18 cellular contexts compared by ENCODE assay signal in genomic region chr7:48636391-48637015, GRCh38.
DNase-seq lines count a peak whose midpoint lies in the region; ATAC-seq and TF ChIP-seq lines count a peak whose summit lies in the region.
"Had no signal": no experiment of that assay in that cellular context is flagged by ENCODE, and none has a peak within 500 bp of the region (broad histone marks: within the 10 kb centered on the region; RNA-seq: fewer than 3 reads in every experiment).

No MANE protein-coding gene starts in this region.

- peaks cover 17% of the 10 kb centered on the region for H3K4me1 ChIP-seq in foreskin keratinocyte
- H3K4me1 ChIP-seq: body of pancreas had no signal

- no peak overlapping the region for H3K27ac ChIP-seq in foreskin keratinocyte
- H3K27ac ChIP-seq: body of pancreas, SK-N-MC had no signal

- H3K4me1 Mint-ChIP-seq in nephron progenitor cell = peaks cover 35% of the 10 kb centered on the region

- DNase-seq in HPDE6-E6E7 (ENCODE audit: extremely low spot score) (peak; percentile 46), SHP77 (lab: John Stamatoyannopoulos, UW) (peak; percentile 45 to 65), foreskin keratinocyte (peak; percentile 46 to 75), nephron progenitor cell (no peak), OCI-M1 (lab: John Stamatoyannopoulos, UW) (no peak), kidney glomerular epithelial cell (lab: John Stamatoyannopoulos, UW) (no peak), NCI-H526 treated with DMSO at 0.1 percent for 48 hours (lab: John Stamatoyannopoulos, UW) (no peak)
- DNase-seq: activated CD4-positive, alpha-beta T cell treated with anti-CD3 and anti-CD28 coated beads, Interleukin-2, amount 50 U/mL, for 1 hour; activated naive CD4-positive, alpha-beta T cell treated with anti-CD3 and anti-CD28 coated beads, Interleukin-2, amount 10 ng/mL, durations not matched to agents 7 days and 5 days; activated T-cell treated with anti-CD3 and anti-CD28 coated beads, Interleukin-2, amount 50 U/mL, for 1 hour; AML-193; body of pancreas; cortex of kidney; kidney; stimulated activated CD4-positive, alpha-beta T cell treated with anti-CD3 and anti-CD28 coated beads, Interleukin-2, amount 100 ng/mL, for 48 hours; substantia nigra had no signal

- peaks cover 4% of the 10 kb centered on the region for H3K27me3 Mint-ChIP-seq in nephron progenitor cell (ENCODE audit: low read depth, poor library complexity)
- H3K27me3 Mint-ChIP-seq: activated naive CD4-positive, alpha-beta T cell treated with anti-CD3 and anti-CD28 coated beads, Interleukin-2, amount 10 ng/mL, durations not matched to agents 7 days and 5 days had no signal

- H3K36me3 Mint-ChIP-seq in nephron progenitor cell (ENCODE audit: low read depth) = no peaks in the 10 kb centered on the region

- peak overlapping the region; percentile 85 for H3K27ac Mint-ChIP-seq in nephron progenitor cell
- H3K27ac Mint-ChIP-seq: activated naive CD4-positive, alpha-beta T cell treated with anti-CD3 and anti-CD28 coated beads, Interleukin-2, amount 10 ng/mL, durations not matched to agents 7 days and 5 days had no signal

- peak; percentile 92 for ATAC-seq in foreskin keratinocyte
- ATAC-seq: body of pancreas, sciatic nerve had no signal

- peaks cover 3% of the 10 kb centered on the region for H3K27me3 ChIP-seq in foreskin keratinocyte
- H3K27me3 ChIP-seq: body of pancreas had no signal

- TF ChIP-seq CTCF in foreskin keratinocyte (conservative IDR thresholded peaks at IDR 0.05) (no peak), nephron progenitor cell (IDR thresholded peaks at IDR 0.05) (no peak)

- H3K9me3 Mint-ChIP-seq in nephron progenitor cell = peaks cover 7% of the 10 kb centered on the region

- H3K4me3 Mint-ChIP-seq in nephron progenitor cell = no peak overlapping the region
- H3K4me3 Mint-ChIP-seq: activated naive CD4-positive, alpha-beta T cell treated with anti-CD3 and anti-CD28 coated beads, Interleukin-2, amount 10 ng/mL, durations not matched to agents 7 days and 5 days had no signal

Comparison
In these comparisons a context has a peak if more than half of its experiments do, and no peak if none do; other contexts are left out.
1. DNase-seq: peak in HPDE6-E6E7 (single experiment), SHP77 (2 of 2) and foreskin keratinocyte (2 of 2); none in nephron progenitor cell (single experiment), OCI-M1 (single experiment), kidney glomerular epithelial cell (single experiment) and NCI-H526 treated with DMSO at 0.1 percent for 48 hours (single experiment).